8 cellular contexts compared by ENCODE assay signal in the genomic region with DNA sequence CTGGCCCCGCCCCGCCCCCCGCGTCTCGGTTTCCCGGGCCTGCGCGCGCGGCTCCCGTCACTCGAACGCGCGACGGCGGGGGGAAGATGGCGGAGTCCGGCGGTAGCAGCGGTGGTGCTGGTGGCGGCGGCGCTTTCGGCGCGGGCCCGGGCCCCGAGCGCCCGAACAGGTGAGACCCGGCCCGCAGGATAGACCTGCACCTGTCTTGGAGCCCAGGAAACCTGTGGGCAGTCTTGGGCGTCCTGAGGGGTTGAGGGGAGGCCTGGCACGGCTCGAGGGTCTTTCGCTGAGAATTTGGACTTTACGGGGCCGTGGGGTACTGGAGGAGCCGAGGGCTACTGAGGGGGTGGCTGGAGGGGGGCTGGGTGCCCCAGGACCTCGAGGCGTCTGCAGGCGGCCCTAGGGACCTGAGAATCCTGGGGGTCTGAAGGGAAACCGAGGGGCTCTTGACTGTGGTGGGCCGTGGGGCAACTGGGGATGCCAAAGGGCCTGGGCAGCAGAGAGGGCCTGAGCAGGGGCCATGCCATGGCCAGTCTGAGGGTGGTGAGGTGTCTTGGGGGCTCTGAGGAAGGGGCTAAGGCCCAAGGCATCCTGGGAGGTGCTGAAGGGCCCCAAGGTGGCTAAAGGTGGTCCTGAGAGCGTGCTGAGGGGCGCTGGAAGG. TPM values are rescaled to one million over a fixed set of nuclear protein-coding genes. Genes with fewer than 3 reads are reported as not detected.
DNase-seq lines count a peak whose midpoint lies in the region; ATAC-seq lines count a peak whose summit lies in the region.

A gene with protein sequence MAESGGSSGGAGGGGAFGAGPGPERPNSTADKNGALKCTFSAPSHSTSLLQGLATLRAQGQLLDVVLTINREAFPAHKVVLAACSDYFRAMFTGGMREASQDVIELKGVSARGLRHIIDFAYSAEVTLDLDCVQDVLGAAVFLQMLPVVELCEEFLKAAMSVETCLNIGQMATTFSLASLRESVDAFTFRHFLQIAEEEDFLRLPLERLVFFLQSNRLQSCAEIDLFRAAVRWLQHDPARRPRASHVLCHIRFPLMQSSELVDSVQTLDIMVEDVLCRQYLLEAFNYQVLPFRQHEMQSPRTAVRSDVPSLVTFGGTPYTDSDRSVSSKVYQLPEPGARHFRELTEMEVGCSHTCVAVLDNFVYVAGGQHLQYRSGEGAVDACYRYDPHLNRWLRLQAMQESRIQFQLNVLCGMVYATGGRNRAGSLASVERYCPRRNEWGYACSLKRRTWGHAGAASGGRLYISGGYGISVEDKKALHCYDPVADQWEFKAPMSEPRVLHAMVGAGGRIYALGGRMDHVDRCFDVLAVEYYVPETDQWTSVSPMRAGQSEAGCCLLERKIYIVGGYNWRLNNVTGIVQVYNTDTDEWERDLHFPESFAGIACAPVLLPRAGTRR (plus strand): TSS at position 60 of the 661 bp plus-strand sequence. CDS start 27 bp downstream, at position 87.

- peak within 1 kb of the TSS; percentile 87 for H3K27ac Mint-ChIP-seq in activated CD8-positive, alpha-beta T cell treated with anti-CD3 and anti-CD28 coated beads, Interleukin-2, amount 10 ng/mL, durations not matched to agents 7 days and 5 days
- peak within 1 kb of the TSS; percentile 94 to 97 for H3K27ac Mint-ChIP-seq in stimulated activated naive CD8-positive, alpha-beta T cell treated with anti-CD3 and anti-CD28 coated beads, Interleukin-15, amount 100 ng/mL, for 72 hours

- CTCF ChIA-PET in activated CD8-positive, alpha-beta T cell treated with anti-CD3 and anti-CD28 coated beads, Interleukin-2, amount 10 ng/mL, durations not matched to agents 7 days and 5 days (lab: Charles Lee) = no interaction called here

- H3K27me3 Mint-ChIP-seq in activated CD8-positive, alpha-beta T cell treated with anti-CD3 and anti-CD28 coated beads, Interleukin-2, amount 10 ng/mL, durations not matched to agents 7 days and 5 days (ENCODE audit: low read depth) = peaks cover 9% of the 10 kb centered on the region
- H3K27me3 Mint-ChIP-seq in stimulated activated naive CD8-positive, alpha-beta T cell treated with anti-CD3 and anti-CD28 coated beads, Interleukin-15, amount 100 ng/mL, for 72 hours = peaks cover 8% of the 10 kb centered on the region

- H3K4me3 ChIP-seq in iPS-18c (ENCODE audit: insufficient read depth, low read depth, low read length) = peak within 1 kb of the TSS; percentile 84

- H3K9me3 ChIP-seq in iPS-18c (ENCODE audit: control insufficient read depth, insufficient read depth, low read length) = no peaks in the 10 kb centered on the region

- ATAC-seq in activated CD8-positive, alpha-beta T cell treated with anti-CD3 and anti-CD28 coated beads, Interleukin-2, amount 10 ng/mL, durations not matched to agents 7 days and 5 days = no peak
- ATAC-seq in stimulated activated naive CD8-positive, alpha-beta T cell treated with anti-CD3 and anti-CD28 coated beads, Interleukin-15, amount 100 ng/mL, for 72 hours = no peak
- no peak for ATAC-seq in GM21381 (IDR thresholded peaks at IDR 0.05; ENCODE audit: unreplicated experiment)

- peak within 1 kb of the TSS; percentile 85 for H3K4me3 Mint-ChIP-seq in activated CD8-positive, alpha-beta T cell treated with anti-CD3 and anti-CD28 coated beads, Interleukin-2, amount 10 ng/mL, durations not matched to agents 7 days and 5 days
- H3K4me3 Mint-ChIP-seq in stimulated activated naive CD8-positive, alpha-beta T cell treated with anti-CD3 and anti-CD28 coated beads, Interleukin-15, amount 100 ng/mL, for 72 hours = peak within 1 kb of the TSS; percentile 93 to 96

- no peaks in the 10 kb centered on the region for H3K36me3 Mint-ChIP-seq in activated CD8-positive, alpha-beta T cell treated with anti-CD3 and anti-CD28 coated beads, Interleukin-2, amount 10 ng/mL, durations not matched to agents 7 days and 5 days (ENCODE audit: low read depth)

- POLR2A ChIA-PET in activated CD8-positive, alpha-beta T cell treated with anti-CD3 and anti-CD28 coated beads, Interleukin-2, amount 10 ng/mL, durations not matched to agents 7 days and 5 days (lab: Charles Lee) = no interaction called here

- DNase-seq in NCI-H146 (lab: John Stamatoyannopoulos, UW) = peak; percentile 34
- DNase-seq in NCI-H146 treated with DMSO at 0.1 percent for 48 hours (lab: John Stamatoyannopoulos, UW; ENCODE audit: unreplicated experiment) = no peak
- DNase-seq in activated CD8-positive, alpha-beta T cell treated with anti-CD3 and anti-CD28 coated beads, Interleukin-2, amount 10 ng/mL, durations not matched to agents 7 days and 5 days = no peak
- DNase-seq in stimulated activated naive CD8-positive, alpha-beta T cell treated with anti-CD3 and anti-CD28 coated beads, Interleukin-15, amount 100 ng/mL, for 72 hours = no peak
- DNase-seq in NCI-H1436 treated with DMSO at 0.1 percent for 48 hours (lab: John Stamatoyannopoulos, UW) = no peak
- no peak for DNase-seq in NCI-H128 (lab: John Stamatoyannopoulos, UW; ENCODE audit: unreplicated experiment)

- peaks cover 22% of the 10 kb centered on the region for H3K4me1 Mint-ChIP-seq in activated CD8-positive, alpha-beta T cell treated with anti-CD3 and anti-CD28 coated beads, Interleukin-2, amount 10 ng/mL, durations not matched to agents 7 days and 5 days (ENCODE audit: low read depth)
- peaks cover 34% of the 10 kb centered on the region for H3K4me1 Mint-ChIP-seq in stimulated activated naive CD8-positive, alpha-beta T cell treated with anti-CD3 and anti-CD28 coated beads, Interleukin-15, amount 100 ng/mL, for 72 hours

- H3K9me3 Mint-ChIP-seq in activated CD8-positive, alpha-beta T cell treated with anti-CD3 and anti-CD28 coated beads, Interleukin-2, amount 10 ng/mL, durations not matched to agents 7 days and 5 days (ENCODE audit: insufficient read depth) = no peaks in the 10 kb centered on the region
- no peaks in the 10 kb centered on the region for H3K9me3 Mint-ChIP-seq in stimulated activated naive CD8-positive, alpha-beta T cell treated with anti-CD3 and anti-CD28 coated beads, Interleukin-15, amount 100 ng/mL, for 72 hours

RNA-seq across cellular contexts. Expression of the gene that starts here (rescaled TPM):
- total RNA-seq in activated CD8-positive, alpha-beta T cell treated with anti-CD3 and anti-CD28 coated beads, Interleukin-2, amount 10 ng/mL, durations not matched to agents 7 days and 5 days = 10 to 100 TPM; 13.2 to 13.4 TPM
